In the genomic region with DNA sequence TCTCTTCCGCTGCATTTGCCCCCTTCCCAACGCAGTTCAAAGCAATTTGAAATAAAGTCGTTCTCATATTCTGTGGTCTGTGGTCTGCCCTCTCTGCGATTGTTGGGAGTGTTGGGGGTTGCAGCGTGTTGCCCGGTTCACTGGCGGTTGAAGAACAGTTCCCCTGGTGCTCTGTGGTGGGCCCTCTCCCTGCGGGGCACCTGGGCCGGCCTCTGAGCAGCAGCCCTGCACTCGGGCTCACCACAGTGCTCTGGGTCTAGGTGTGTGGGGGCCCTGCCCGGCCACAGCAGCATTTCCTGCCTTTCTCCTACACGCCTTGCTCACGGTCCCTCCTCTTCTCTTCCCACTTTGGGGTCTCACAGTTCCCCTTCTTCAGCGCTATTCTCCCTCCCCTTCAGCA, we compare ENCODE assay signal across 6 cellular contexts. TPM values are rescaled to one million over a fixed set of nuclear protein-coding genes. Genes with fewer than 3 reads are reported as not detected.
"Had no signal": no experiment of that assay in that cellular context is flagged by ENCODE, and none has a peak within 500 bp of the region (broad histone marks: within the 10 kb centered on the region; RNA-seq: fewer than 3 reads in every experiment).

No MANE protein-coding gene starts in this region.

RNA-seq across cellular contexts. Expression of gene CXorf49B, which starts 4.0 kb away (rescaled TPM):
- total RNA-seq: GM23338, H1, H9, HT-29, IMR-90, K562 had no signal

RNA-seq across cellular contexts. Expression of gene CXorf49, which starts 49.0 kb away (rescaled TPM):
- total RNA-seq: GM23338, H1, H9, HT-29, IMR-90, K562 had no signal
